ENCODE assay signal across 1 cellular context in genomic region chr11:47573321-47573720, GRCh38.
TF ChIP-seq lines count a peak whose summit lies in the region.

No MANE protein-coding gene starts in this region.

TF ChIP-seq in HEK293T, 16 proteins besides CTCF, POLR2A, EP300 and RAD21 (continued from another document):
- no peak for TF ChIP-seq CTBP1 (IDR thresholded peaks at IDR 0.05; ENCODE audit: borderline replicate concordance)
- no peak for TF ChIP-seq ZNF384 (IDR thresholded peaks at IDR 0.05)
